ENCODE assay signal across 16 cellular contexts in genomic region chr7:7699370-7699769, GRCh38.
"Had no signal": no experiment of that assay in that cellular context is flagged by ENCODE, and none has a peak within 500 bp of the region (broad histone marks: within the 10 kb centered on the region; RNA-seq: fewer than 3 reads in every experiment).

No MANE protein-coding gene starts in this region.

- H3K27me3 Mint-ChIP-seq: activated CD4-positive, alpha-beta memory T cell treated with anti-CD3 and anti-CD28 coated beads, Interleukin-2, amount 10 ng/mL, durations not matched to agents 7 days and 5 days; activated CD4-positive, alpha-beta T cell treated with anti-CD3 and anti-CD28 coated beads for 36 hours; naive B cell; progenitor cell of endocrine pancreas had no signal

- H3K36me3 ChIP-seq: colonic mucosa, lower lobe of right lung, vagina had no signal

- H3K27ac Mint-ChIP-seq: activated CD4-positive, alpha-beta memory T cell treated with anti-CD3 and anti-CD28 coated beads, Interleukin-2, amount 10 ng/mL, durations not matched to agents 7 days and 5 days; activated CD4-positive, alpha-beta T cell treated with anti-CD3 and anti-CD28 coated beads for 36 hours had no signal

- H3K9me3 Mint-ChIP-seq: activated CD4-positive, alpha-beta memory T cell treated with anti-CD3 and anti-CD28 coated beads, Interleukin-2, amount 10 ng/mL, durations not matched to agents 7 days and 5 days had no signal

- H3K4me3 ChIP-seq: colonic mucosa, lower lobe of right lung, vagina had no signal

- H3K4me1 ChIP-seq: colonic mucosa had no signal

- H3K27ac ChIP-seq: colonic mucosa, epithelial cell of prostate, lower lobe of right lung, vagina, VCaP had no signal

- DNase-seq: activated CD4-positive, alpha-beta memory T cell treated with anti-CD3 and anti-CD28 coated beads, Interleukin-2, amount 10 ng/mL, durations not matched to agents 7 days and 5 days; activated CD4-positive, alpha-beta T cell treated with anti-CD3 and anti-CD28 coated beads for 36 hours; activated naive CD4-positive, alpha-beta T cell; colonic mucosa; effector CD8-positive, alpha-beta T cell; lower lobe of right lung; midbrain; naive B cell; stimulated activated CD4-positive, alpha-beta T cell treated with anti-CD3 and anti-CD28 coated beads, Interleukin-12 subunit alpha, Interleukin-12 subunit beta, amount 100 ng/mL, for 4 hours; stimulated activated naive CD4-positive, alpha-beta T cell treated with Interleukin-2 at 50 U/mL for 16 hours; T-helper 9 cell had no signal

- ATAC-seq: activated CD4-positive, alpha-beta T cell treated with anti-CD3 and anti-CD28 coated beads for 36 hours; lower lobe of right lung; sciatic nerve had no signal

- H3K9me3 ChIP-seq: colonic mucosa, lower lobe of right lung, vagina had no signal

- H3K4me3 Mint-ChIP-seq: activated CD4-positive, alpha-beta memory T cell treated with anti-CD3 and anti-CD28 coated beads, Interleukin-2, amount 10 ng/mL, durations not matched to agents 7 days and 5 days; activated CD4-positive, alpha-beta T cell treated with anti-CD3 and anti-CD28 coated beads for 36 hours had no signal

- H3K27me3 ChIP-seq: colonic mucosa, vagina had no signal
